Comparison of ENCODE assay signal across 8 cellular contexts in genomic region chr19:48752511-48753365, GRCh38. TPM values are rescaled to one million over a fixed set of nuclear protein-coding genes. Genes with fewer than 3 reads are reported as not detected.
A peak's percentile ranks its signal among the peaks of the same experiment; 100 is the strongest.
DNase-seq lines count a peak whose midpoint lies in the region; ATAC-seq and TF ChIP-seq lines count a peak whose summit lies in the region.

TSS of gene FUT1 (minus strand) at chr19:48752641. CDS start at chr19:48751281, 1,360 bp downstream.

- intact Hi-C loops in left cardiac atrium (cut with DNase I) = no loop called here

- peaks cover 36% of the 10 kb centered on the region for H3K79me2 ChIP-seq in GM23338 (replicated peaks; ENCODE audit: insufficient read depth)

- H4K20me1 ChIP-seq in GM23338 (replicated peaks; ENCODE audit: insufficient read depth) = peaks cover 11% of the 10 kb centered on the region; the same call in 1 of the 2 replicates

- H3K27me3 Mint-ChIP-seq in GM23338 (ENCODE audit: insufficient read depth, low read depth, poor library complexity) = peaks cover 42% of the 10 kb centered on the region
- peaks cover 28% of the 10 kb centered on the region for H3K27me3 Mint-ChIP-seq in activated naive CD8-positive, alpha-beta T cell treated with anti-CD3 and anti-CD28 coated beads, Interleukin-2, amount 50 U/mL, for 24 hours

- no peaks in the 10 kb centered on the region for H3K9me2 ChIP-seq in GM23338 (ENCODE audit: insufficient read depth)

- peaks cover 49% of the 10 kb centered on the region for H3K4me1 Mint-ChIP-seq in GM23338
- peaks cover 14% of the 10 kb centered on the region for H3K4me1 Mint-ChIP-seq in activated naive CD8-positive, alpha-beta T cell treated with anti-CD3 and anti-CD28 coated beads, Interleukin-2, amount 50 U/mL, for 24 hours

- ATAC-seq in GM23338 (peak; percentile 85), left cardiac atrium (peak; percentile 85 to 92), GM21737 (IDR thresholded peaks at IDR 0.05; ENCODE audit: unreplicated experiment) (no peak)
- peak; percentile 55 for ATAC-seq in activated naive CD8-positive, alpha-beta T cell treated with anti-CD3 and anti-CD28 coated beads, Interleukin-2, amount 50 U/mL, for 24 hours

- peaks cover 43% of the 10 kb centered on the region for H3K36me3 Mint-ChIP-seq in GM23338 (ENCODE audit: low read depth)
- H3K36me3 Mint-ChIP-seq in activated naive CD8-positive, alpha-beta T cell treated with anti-CD3 and anti-CD28 coated beads, Interleukin-2, amount 50 U/mL, for 24 hours (ENCODE audit: low read depth) = no peaks in the 10 kb centered on the region

- H3K4me1 ChIP-seq in GM23338 (ENCODE audit: insufficient read depth) = peaks cover 40% of the 10 kb centered on the region

- H3K4me2 ChIP-seq in GM23338 = peak within 1 kb of the TSS; percentile 100

- H3K4me3 Mint-ChIP-seq in GM23338 = peak within 1 kb of the TSS; percentile 93
- peak within 1 kb of the TSS; percentile 72 for H3K4me3 Mint-ChIP-seq in activated naive CD8-positive, alpha-beta T cell treated with anti-CD3 and anti-CD28 coated beads, Interleukin-2, amount 50 U/mL, for 24 hours

- H3K27ac ChIP-seq in GM23338 (ENCODE audit: low read depth) = peak within 1 kb of the TSS; percentile 98

- H3K36me3 ChIP-seq in GM23338 (ENCODE audit: insufficient read depth) = 0 out of 2 replicates have a peak, but pooled peaks cover 6% of the 10 kb centered on the region

- no peaks in the 10 kb centered on the region for H3K27me3 ChIP-seq in GM23338 (ENCODE audit: insufficient read depth)

- peaks cover 17% of the 10 kb centered on the region; the same call in 1 of the 2 replicates for H3F3A ChIP-seq in GM23338 (replicated peaks; ENCODE audit: low read depth)

- peak within 1 kb of the TSS; percentile 87 for H2AFZ ChIP-seq in GM23338

- H3K9me3 Mint-ChIP-seq in GM23338 = no peaks in the 10 kb centered on the region; the same call in none of the 3 replicates
- no peaks in the 10 kb centered on the region for H3K9me3 Mint-ChIP-seq in activated naive CD8-positive, alpha-beta T cell treated with anti-CD3 and anti-CD28 coated beads, Interleukin-2, amount 50 U/mL, for 24 hours

- peak in 1 of 2 experiments; percentile 31; a peak in 2 of 4 replicates for TF ChIP-seq CTCF in GM23338 (conservative IDR thresholded peaks at IDR 0.05; ENCODE audit: low read depth in 2 of 2)

- H3K27ac Mint-ChIP-seq in GM23338 = peak within 1 kb of the TSS; percentile 90
- H3K27ac Mint-ChIP-seq in activated naive CD8-positive, alpha-beta T cell treated with anti-CD3 and anti-CD28 coated beads, Interleukin-2, amount 50 U/mL, for 24 hours = no peak within 1 kb of the TSS

- DNase-seq in 8988T = peak; percentile 75
- DNase-seq in GM23338 (ENCODE audit: low spot score) = peak; percentile 98
- DNase-seq in NCI-H774 (lab: John Stamatoyannopoulos, UW) = peak; percentile 91
- peak; percentile 32 for DNase-seq in activated naive CD8-positive, alpha-beta T cell treated with anti-CD3 and anti-CD28 coated beads, Interleukin-2, amount 50 U/mL, for 24 hours
- peak; percentile 80 for DNase-seq in left cardiac atrium
- DNase-seq in retina = peak; percentile 79
- no peak for DNase-seq in hypothalamus (lab: John Stamatoyannopoulos, UW)

- H3K4me3 ChIP-seq in GM23338 = peak within 1 kb of the TSS; percentile 98

TF ChIP-seq in GM23338, 12 proteins besides CTCF, POLR2A, EP300 and RAD21 (continues in another document):
- TF ChIP-seq EZH2 (IDR thresholded peaks at IDR 0.05; ENCODE audit: low read depth, unreplicated experiment) (no peak), CREB1 (CRISPR knock-in tag; IDR thresholded peaks at IDR 0.05; ENCODE audit: low read depth) (peak; percentile 86), POLR2AphosphoS5 (IDR thresholded peaks at IDR 0.05; ENCODE audit: low read depth) (peak; percentile 82), ZNF331 (CRISPR knock-in tag; IDR thresholded peaks at IDR 0.05; ENCODE audit: low read depth) (no peak), REST (IDR thresholded peaks at IDR 0.05; ENCODE audit: unreplicated experiment) (peak; percentile 12), EZH2phosphoT487 (IDR thresholded peaks at IDR 0.05; ENCODE audit: unreplicated experiment) (no peak), STAT1 (IDR thresholded peaks at IDR 0.05; ENCODE audit: unreplicated experiment) (no peak), ETS1 (IDR thresholded peaks at IDR 0.05) (peak; percentile 53; the same call in 1 of the 2 replicates)

RNA-seq across cellular contexts. Expression of gene FUT1, which starts in this region (rescaled TPM):
- total RNA-seq in GM23338 (2014; rRNA removed; shearing (Covaris generic)) = 20.3 and 20.8 TPM in 2 replicates
- polyA plus RNA-seq in GM23338 (2016; fragmentation: Nextera tagmentation; extraction: Ambion mirVana) = 4.4 and 4.7 TPM in 2 replicates
- total RNA-seq in left cardiac atrium = 1 to 10 TPM; 2.1 to 3.5 TPM

Comparison
In these comparisons a context has a peak if more than half of its experiments do, and no peak if none do; other contexts are left out.
1. DNase-seq: peak in 8988T (single experiment), GM23338 (single experiment), NCI-H774 (single experiment), activated naive CD8-positive, alpha-beta T cell treated with anti-CD3 and anti-CD28 coated beads, Interleukin-2, amount 50 U/mL, for 24 hours (single experiment), left cardiac atrium (single experiment) and retina (single experiment); none in hypothalamus (0 of 51).